In genomic region chr11:110531056-110531756, GRCh38 we compare ENCODE assay signal across 16 cellular contexts.
A peak's percentile ranks its signal among the peaks of the same experiment; 100 is the strongest.
DNase-seq lines count a peak whose midpoint lies in the region; ATAC-seq lines count a peak whose summit lies in the region.
"Had no signal": no experiment of that assay in that cellular context is flagged by ENCODE, and none has a peak within 500 bp of the region (broad histone marks: within the 10 kb centered on the region; RNA-seq: fewer than 3 reads in every experiment).

No MANE protein-coding gene starts in this region.

- no peak overlapping the region for H3K27ac Mint-ChIP-seq in stimulated activated memory B cell treated with anti-CD40 and anti-IgM and Interleukin-4, amounts not matched to agents 10 μg/mL and 1 μg/mL and 100 μg/mL, for 72 hours

- H3K27me3 Mint-ChIP-seq in stimulated activated memory B cell treated with anti-CD40 and anti-IgM and Interleukin-4, amounts not matched to agents 10 μg/mL and 1 μg/mL and 100 μg/mL, for 72 hours, result no peaks in the 10 kb centered on the region

- ATAC-seq in esophagus mucosa, result peak; percentile 45
- ATAC-seq in stimulated activated memory B cell treated with anti-CD40 and anti-IgM and Interleukin-4, amounts not matched to agents 10 μg/mL and 1 μg/mL and 100 μg/mL, for 72 hours, result no peak

- DNase-seq in HS-5 (ENCODE audit: low read depth) (peak; percentile 29), NCI-H69 (lab: John Stamatoyannopoulos, UW) (peak; percentile 61), retina (peak; percentile 34), NCI-H1694 treated with DMSO at 0.1 percent for 48 hours (lab: John Stamatoyannopoulos, UW) (no peak), DMS53 (lab: John Stamatoyannopoulos, UW) (no peak)
- DNase-seq: DMS153, KBM-7, MM.1S, NCI-H1105, NCI-H187 treated with DMSO at 0.1 percent for 48 hours, NCI-H2171 treated with DMSO at 0.1 percent for 48 hours, NCI-H510A treated with DMSO at 0.1 percent for 48 hours, SJCRH30, SW 1271 had no signal

- peaks cover 8% of the 10 kb centered on the region for H3K36me3 Mint-ChIP-seq in stimulated activated memory B cell treated with anti-CD40 and anti-IgM and Interleukin-4, amounts not matched to agents 10 μg/mL and 1 μg/mL and 100 μg/mL, for 72 hours

- H3K4me3 Mint-ChIP-seq in stimulated activated memory B cell treated with anti-CD40 and anti-IgM and Interleukin-4, amounts not matched to agents 10 μg/mL and 1 μg/mL and 100 μg/mL, for 72 hours, result no peak overlapping the region

- peaks cover 19% of the 10 kb centered on the region for H3K9me3 Mint-ChIP-seq in stimulated activated memory B cell treated with anti-CD40 and anti-IgM and Interleukin-4, amounts not matched to agents 10 μg/mL and 1 μg/mL and 100 μg/mL, for 72 hours

- H3K4me1 Mint-ChIP-seq in stimulated activated memory B cell treated with anti-CD40 and anti-IgM and Interleukin-4, amounts not matched to agents 10 μg/mL and 1 μg/mL and 100 μg/mL, for 72 hours, result no peaks in the 10 kb centered on the region

Comparison
In these comparisons a context has a peak if more than half of its experiments do, and no peak if none do; other contexts are left out.
1. DNase-seq: peak in HS-5 (single experiment), NCI-H69 (single experiment) and retina (single experiment); none in NCI-H1694 treated with DMSO at 0.1 percent for 48 hours (single experiment) and DMS53 (single experiment).